In the genomic region with DNA sequence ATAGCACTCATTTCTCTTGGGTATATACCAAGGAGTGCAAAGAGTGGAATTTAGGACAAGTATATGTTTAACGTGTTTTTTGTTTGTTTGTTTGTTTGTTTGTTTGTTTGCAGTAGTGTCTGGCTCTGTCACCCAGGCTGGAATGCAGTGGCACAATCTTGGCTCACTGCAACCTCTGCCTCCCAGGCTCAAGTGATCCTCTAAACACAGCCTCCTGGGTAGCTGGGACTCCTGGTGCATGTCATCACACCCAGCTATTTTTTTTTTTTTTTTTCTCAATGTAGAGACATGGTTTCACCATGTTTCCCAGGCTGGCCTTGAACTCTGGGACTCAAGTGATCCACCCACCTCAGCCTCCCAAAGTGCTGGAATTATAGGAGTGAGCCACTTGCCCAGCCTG, we compare ENCODE assay signal across 2 cellular contexts.
TF ChIP-seq lines count a peak whose summit lies in the region.

No MANE protein-coding gene starts in this region.

TF ChIP-seq in HepG2, 621 proteins besides CTCF, POLR2A, EP300 and RAD21 (continues in another document):
- TF ChIP-seq, protein P1, sequence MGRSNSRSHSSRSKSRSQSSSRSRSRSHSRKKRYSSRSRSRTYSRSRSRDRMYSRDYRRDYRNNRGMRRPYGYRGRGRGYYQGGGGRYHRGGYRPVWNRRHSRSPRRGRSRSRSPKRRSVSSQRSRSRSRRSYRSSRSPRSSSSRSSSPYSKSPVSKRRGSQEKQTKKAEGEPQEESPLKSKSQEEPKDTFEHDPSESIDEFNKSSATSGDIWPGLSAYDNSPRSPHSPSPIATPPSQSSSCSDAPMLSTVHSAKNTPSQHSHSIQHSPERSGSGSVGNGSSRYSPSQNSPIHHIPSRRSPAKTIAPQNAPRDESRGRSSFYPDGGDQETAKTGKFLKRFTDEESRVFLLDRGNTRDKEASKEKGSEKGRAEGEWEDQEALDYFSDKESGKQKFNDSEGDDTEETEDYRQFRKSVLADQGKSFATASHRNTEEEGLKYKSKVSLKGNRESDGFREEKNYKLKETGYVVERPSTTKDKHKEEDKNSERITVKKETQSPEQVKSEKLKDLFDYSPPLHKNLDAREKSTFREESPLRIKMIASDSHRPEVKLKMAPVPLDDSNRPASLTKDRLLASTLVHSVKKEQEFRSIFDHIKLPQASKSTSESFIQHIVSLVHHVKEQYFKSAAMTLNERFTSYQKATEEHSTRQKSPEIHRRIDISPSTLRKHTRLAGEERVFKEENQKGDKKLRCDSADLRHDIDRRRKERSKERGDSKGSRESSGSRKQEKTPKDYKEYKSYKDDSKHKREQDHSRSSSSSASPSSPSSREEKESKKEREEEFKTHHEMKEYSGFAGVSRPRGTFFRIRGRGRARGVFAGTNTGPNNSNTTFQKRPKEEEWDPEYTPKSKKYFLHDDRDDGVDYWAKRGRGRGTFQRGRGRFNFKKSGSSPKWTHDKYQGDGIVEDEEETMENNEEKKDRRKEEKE (IDR thresholded peaks at IDR 0.05), result no peak
- TF ChIP-seq, protein P2, sequence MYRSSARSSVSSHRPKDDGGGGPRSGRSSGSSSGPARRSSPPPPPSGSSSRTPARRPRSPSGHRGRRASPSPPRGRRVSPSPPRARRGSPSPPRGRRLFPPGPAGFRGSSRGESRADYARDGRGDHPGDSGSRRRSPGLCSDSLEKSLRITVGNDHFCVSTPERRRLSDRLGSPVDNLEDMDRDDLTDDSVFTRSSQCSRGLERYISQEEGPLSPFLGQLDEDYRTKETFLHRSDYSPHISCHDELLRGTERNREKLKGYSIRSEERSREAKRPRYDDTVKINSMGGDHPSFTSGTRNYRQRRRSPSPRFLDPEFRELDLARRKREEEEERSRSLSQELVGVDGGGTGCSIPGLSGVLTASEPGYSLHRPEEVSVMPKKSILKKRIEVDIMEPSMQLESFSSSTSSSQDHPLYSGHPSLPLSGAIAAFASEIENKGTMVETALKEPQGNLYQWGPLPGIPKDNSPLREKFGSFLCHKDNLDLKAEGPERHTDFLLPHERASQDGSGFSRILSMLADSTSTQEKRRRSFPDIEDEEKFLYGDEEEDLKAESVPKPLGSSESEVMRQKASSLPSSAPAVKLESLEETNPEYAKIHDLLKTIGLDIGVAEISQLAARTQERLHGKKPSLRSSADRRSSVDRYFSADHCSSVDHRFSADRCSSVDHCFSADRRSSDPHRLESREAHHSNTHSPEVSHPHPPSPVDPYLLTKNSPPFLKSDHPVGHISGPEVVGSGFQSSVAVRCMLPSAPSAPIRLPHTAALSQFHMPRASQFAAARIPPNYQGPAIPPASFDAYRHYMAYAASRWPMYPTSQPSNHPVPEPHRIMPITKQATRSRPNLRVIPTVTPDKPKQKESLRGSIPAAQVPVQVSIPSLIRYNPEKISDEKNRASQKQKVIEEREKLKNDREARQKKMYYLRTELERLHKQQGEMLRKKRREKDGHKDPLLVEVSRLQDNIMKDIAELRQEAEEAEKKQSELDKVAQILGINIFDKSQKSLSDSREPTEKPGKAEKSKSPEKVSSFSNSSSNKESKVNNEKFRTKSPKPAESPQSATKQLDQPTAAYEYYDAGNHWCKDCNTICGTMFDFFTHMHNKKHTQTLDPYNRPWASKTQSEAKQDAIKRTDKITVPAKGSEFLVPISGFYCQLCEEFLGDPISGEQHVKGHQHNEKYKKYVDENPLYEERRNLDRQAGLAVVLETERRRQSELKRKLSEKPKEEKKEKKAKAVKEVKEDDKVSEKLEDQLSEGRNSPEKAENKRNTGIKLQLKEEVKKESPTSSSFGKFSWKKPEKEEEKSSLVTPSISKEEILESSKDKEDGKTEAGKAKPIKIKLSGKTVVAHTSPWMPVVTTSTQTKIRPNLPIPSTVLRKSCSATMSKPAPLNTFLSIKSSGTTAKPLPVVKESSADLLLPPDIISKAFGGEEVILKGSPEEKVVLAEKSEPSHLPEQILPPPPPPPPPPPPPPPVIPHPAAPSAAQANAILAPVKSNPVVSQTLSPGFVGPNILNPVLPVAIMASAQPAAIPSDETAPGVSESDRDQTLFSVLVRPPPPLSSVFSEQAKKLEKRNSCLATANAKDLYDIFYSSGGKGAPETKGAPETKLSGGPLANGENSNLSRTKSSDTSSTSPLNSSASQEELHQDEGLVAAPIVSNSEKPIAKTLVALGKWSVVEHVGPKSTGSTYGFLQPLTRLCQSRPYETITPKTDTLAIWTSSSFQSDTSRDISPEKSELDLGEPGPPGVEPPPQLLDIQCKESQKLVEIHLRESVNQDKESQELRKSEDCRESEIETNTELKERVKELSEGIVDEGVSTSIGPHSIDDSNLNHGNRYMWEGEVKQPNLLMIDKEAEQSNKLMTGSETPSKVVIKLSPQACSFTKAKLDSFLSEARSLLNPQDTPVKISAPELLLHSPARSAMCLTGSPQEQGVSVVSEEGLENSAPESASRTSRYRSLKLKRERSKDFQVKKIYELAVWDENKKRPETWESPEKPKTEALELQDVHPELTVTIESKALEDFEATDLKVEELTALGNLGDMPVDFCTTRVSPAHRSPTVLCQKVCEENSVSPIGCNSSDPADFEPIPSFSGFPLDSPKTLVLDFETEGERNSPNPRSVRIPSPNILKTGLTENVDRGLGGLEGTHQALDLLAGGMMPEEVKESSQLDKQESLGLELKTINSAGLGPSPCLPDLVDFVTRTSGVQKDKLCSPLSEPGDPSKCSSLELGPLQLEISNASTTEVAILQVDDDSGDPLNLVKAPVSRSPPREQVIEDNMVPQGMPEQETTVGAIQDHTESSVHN (CRISPR knock-in tag; IDR thresholded peaks at IDR 0.05), result no peak
- TF ChIP-seq HNRNPLL (IDR thresholded peaks at IDR 0.05; ENCODE audit: low read depth, low read length, poor library complexity, severe bottlenecking), result no peak
- no peak for TF ChIP-seq ZNF614 (CRISPR knock-in tag; IDR thresholded peaks at IDR 0.05; ENCODE audit: borderline replicate concordance)
- TF ChIP-seq, protein P3, sequence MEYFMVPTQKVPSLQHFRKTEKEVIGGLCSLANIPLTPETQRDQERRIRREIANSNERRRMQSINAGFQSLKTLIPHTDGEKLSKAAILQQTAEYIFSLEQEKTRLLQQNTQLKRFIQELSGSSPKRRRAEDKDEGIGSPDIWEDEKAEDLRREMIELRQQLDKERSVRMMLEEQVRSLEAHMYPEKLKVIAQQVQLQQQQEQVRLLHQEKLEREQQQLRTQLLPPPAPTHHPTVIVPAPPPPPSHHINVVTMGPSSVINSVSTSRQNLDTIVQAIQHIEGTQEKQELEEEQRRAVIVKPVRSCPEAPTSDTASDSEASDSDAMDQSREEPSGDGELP (IDR thresholded peaks at IDR 0.05; ENCODE audit: borderline replicate concordance, low read depth), result no peak
- no peak for TF ChIP-seq ZNF264 (CRISPR knock-in tag; IDR thresholded peaks at IDR 0.05)
- no peak for TF ChIP-seq RFX5 (IDR thresholded peaks at IDR 0.05; ENCODE audit: low read depth, low read length)
- TF ChIP-seq, protein P4, sequence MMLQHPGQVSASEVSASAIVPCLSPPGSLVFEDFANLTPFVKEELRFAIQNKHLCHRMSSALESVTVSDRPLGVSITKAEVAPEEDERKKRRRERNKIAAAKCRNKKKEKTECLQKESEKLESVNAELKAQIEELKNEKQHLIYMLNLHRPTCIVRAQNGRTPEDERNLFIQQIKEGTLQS (CRISPR knock-in tag; IDR thresholded peaks at IDR 0.05), result no peak

TF ChIP-seq in HEK293, 187 proteins besides CTCF, POLR2A, EP300 and RAD21:
- TF ChIP-seq ZNF843 (tag by site-specific recombination; IDR thresholded peaks at IDR 0.05), result no peak
- TF ChIP-seq, protein P5, sequence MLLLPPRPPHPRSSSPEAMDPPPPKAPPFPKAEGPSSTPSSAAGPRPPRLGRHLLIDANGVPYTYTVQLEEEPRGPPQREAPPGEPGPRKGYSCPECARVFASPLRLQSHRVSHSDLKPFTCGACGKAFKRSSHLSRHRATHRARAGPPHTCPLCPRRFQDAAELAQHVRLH (tag by site-specific recombination; IDR thresholded peaks at IDR 0.05), result 0 out of 2 replicates have a peak, but pooled peaks have one; percentile 10
- TF ChIP-seq ZNF610 (tag by site-specific recombination; IDR thresholded peaks at IDR 0.05; ENCODE audit: borderline replicate concordance), result no peak
- TF ChIP-seq OSR2 (tag by site-specific recombination; IDR thresholded peaks at IDR 0.05), result peak; percentile 50
- TF ChIP-seq, protein P6, sequence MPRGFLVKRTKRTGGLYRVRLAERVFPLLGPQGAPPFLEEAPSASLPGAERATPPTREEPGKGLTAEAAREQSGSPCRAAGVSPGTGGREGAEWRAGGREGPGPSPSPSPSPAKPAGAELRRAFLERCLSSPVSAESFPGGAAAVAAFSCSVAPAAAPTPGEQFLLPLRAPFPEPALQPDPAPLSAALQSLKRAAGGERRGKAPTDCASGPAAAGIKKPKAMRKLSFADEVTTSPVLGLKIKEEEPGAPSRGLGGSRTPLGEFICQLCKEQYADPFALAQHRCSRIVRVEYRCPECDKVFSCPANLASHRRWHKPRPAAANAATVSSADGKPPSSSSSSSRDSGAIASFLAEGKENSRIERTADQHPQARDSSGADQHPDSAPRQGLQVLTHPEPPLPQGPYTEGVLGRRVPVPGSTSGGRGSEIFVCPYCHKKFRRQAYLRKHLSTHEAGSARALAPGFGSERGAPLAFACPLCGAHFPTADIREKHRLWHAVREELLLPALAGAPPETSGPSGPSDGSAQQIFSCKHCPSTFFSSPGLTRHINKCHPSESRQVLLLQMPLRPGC (tag by site-specific recombination; IDR thresholded peaks at IDR 0.05), result no peak
- peak; percentile 72 for TF ChIP-seq GLIS1 (tag by site-specific recombination; IDR thresholded peaks at IDR 0.05)
